ENCODE assay signal across 9 cellular contexts in the genomic region with DNA sequence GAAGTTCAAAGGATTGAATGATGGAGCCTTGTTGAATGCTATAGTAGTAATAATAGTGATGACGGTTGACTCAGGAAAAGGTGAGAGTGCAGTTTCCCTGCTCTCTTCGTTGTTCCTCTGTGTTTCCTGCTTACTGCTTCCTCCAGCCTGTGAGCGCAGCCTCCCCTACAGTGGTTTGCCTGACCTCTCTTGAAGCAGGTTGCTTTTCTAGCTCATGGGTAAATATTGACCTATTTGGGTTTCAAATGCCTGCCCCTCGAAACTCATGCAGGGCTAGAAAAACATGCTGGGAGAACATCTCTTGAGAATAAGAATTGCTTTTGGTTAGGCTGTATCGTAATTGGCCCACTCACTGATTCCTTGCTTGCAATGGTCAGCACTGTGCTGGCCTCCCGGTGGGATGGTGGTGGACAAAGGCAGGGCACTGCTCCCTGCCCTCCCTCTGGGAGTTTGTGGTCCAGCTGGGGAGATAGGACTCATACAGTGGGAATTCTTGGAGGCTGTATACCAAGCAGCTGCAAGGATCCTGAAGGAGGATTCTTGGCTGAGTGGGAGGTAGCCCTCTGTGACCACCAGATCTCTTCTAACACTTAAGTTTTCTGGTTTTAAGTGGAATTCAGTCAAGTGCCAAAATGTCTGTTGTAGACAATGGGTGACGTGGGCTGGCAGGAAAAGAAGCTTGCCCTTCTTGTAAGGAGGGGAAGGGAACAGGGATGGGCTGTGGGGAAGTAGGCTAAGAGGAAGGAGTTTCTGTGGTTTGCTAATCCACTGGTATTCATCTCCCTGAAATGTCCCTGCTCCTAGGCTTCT. TPM values are rescaled to one million over a fixed set of nuclear protein-coding genes. Genes with fewer than 3 reads are reported as not detected.
A peak's percentile ranks its signal among the peaks of the same experiment; 100 is the strongest.
DNase-seq lines count a peak whose midpoint lies in the region; ATAC-seq and TF ChIP-seq lines count a peak whose summit lies in the region.
"Had no signal": no experiment of that assay in that cellular context is flagged by ENCODE, and none has a peak within 500 bp of the region (broad histone marks: within the 10 kb centered on the region; RNA-seq: fewer than 3 reads in every experiment).

No MANE protein-coding gene starts in this region.

- CTCF ChIA-PET in Caco-2 (lab: Charles Lee): interaction anchor here (0.6 to 1.0 kb wide), 2 partner anchors 38 kb away, joined by 3 read pairs; no protein-coding TSS in a partner anchor
- CTCF ChIA-PET in activated CD8-positive, alpha-beta memory T cell treated with anti-CD3 and anti-CD28 coated beads, Interleukin-2, amount 10 ng/mL, durations not matched to agents 7 days and 5 days (lab: Charles Lee): no interaction called here

- BruUV-seq in Caco-2 (replicated peaks; lab: Mats Ljungman, UMichigan): no TSS peak

- peak overlapping the region; percentile 34 for H3K27ac Mint-ChIP-seq in Caco-2 (ENCODE audit: unreplicated experiment)
- no peak overlapping the region for H3K27ac Mint-ChIP-seq in activated CD8-positive, alpha-beta memory T cell treated with anti-CD3 and anti-CD28 coated beads, Interleukin-2, amount 10 ng/mL, durations not matched to agents 7 days and 5 days

- H3K27me3 Mint-ChIP-seq in Caco-2 (ENCODE audit: insufficient read depth, unreplicated experiment): peaks cover 10% of the 10 kb centered on the region
- no peaks in the 10 kb centered on the region for H3K27me3 Mint-ChIP-seq in activated CD8-positive, alpha-beta memory T cell treated with anti-CD3 and anti-CD28 coated beads, Interleukin-2, amount 10 ng/mL, durations not matched to agents 7 days and 5 days

- H3K9me3 ChIP-seq in Caco-2 (no peaks in the 10 kb centered on the region), esophagus squamous epithelium (no peaks in the 10 kb centered on the region), parathyroid adenoma (ENCODE audit: control insufficient read depth, low read length) (no peaks in the 10 kb centered on the region)

- no peak overlapping the region for H3K9ac ChIP-seq in parathyroid adenoma

- peaks cover 13% of the 10 kb centered on the region for H3K36me3 Mint-ChIP-seq in Caco-2 (ENCODE audit: insufficient read depth, unreplicated experiment)
- H3K36me3 Mint-ChIP-seq in activated CD8-positive, alpha-beta memory T cell treated with anti-CD3 and anti-CD28 coated beads, Interleukin-2, amount 10 ng/mL, durations not matched to agents 7 days and 5 days: peaks cover 1% of the 10 kb centered on the region

- H3K4me3 Mint-ChIP-seq in Caco-2 (ENCODE audit: unreplicated experiment): no peak overlapping the region
- H3K4me3 Mint-ChIP-seq in activated CD8-positive, alpha-beta memory T cell treated with anti-CD3 and anti-CD28 coated beads, Interleukin-2, amount 10 ng/mL, durations not matched to agents 7 days and 5 days: no peak overlapping the region

- no peaks in the 10 kb centered on the region for H3K27me3 ChIP-seq in Caco-2 (replicated peaks; ENCODE audit: control insufficient read depth, insufficient read depth, low read length)
- H3K27me3 ChIP-seq in esophagus squamous epithelium: no peaks in the 10 kb centered on the region
- no peaks in the 10 kb centered on the region for H3K27me3 ChIP-seq in parathyroid adenoma (ENCODE audit: control insufficient read depth, insufficient read depth, low read length)

- no peaks in the 10 kb centered on the region for H3K9me3 Mint-ChIP-seq in Caco-2 (ENCODE audit: unreplicated experiment)
- H3K9me3 Mint-ChIP-seq in activated CD8-positive, alpha-beta memory T cell treated with anti-CD3 and anti-CD28 coated beads, Interleukin-2, amount 10 ng/mL, durations not matched to agents 7 days and 5 days (ENCODE audit: low read depth): no peaks in the 10 kb centered on the region

- H2AFZ ChIP-seq in parathyroid adenoma: no peak overlapping the region

- H3K4me1 Mint-ChIP-seq in Caco-2 (ENCODE audit: low read depth, unreplicated experiment): peaks cover 52% of the 10 kb centered on the region
- peaks cover 40% of the 10 kb centered on the region for H3K4me1 Mint-ChIP-seq in activated CD8-positive, alpha-beta memory T cell treated with anti-CD3 and anti-CD28 coated beads, Interleukin-2, amount 10 ng/mL, durations not matched to agents 7 days and 5 days

- ATAC-seq in activated CD8-positive, alpha-beta memory T cell treated with anti-CD3 and anti-CD28 coated beads, Interleukin-2, amount 10 ng/mL, durations not matched to agents 7 days and 5 days: no peak
- ATAC-seq: Panc1 had no signal

- H3K36me3 ChIP-seq in Caco-2 (ENCODE audit: control insufficient read depth, insufficient read depth, low read length) (no peaks in the 10 kb centered on the region), esophagus squamous epithelium (no peaks in the 10 kb centered on the region), parathyroid adenoma (ENCODE audit: control insufficient read depth, insufficient read depth, low read length) (no peaks in the 10 kb centered on the region)

- intact Hi-C loops in Caco-2 (cut with micrococcal nuclease; ENCODE audit: unreplicated experiment): no loop called here
- intact Hi-C loops in esophagus squamous epithelium (cut with DNase I): no loop called here

- no peak for DNase-seq in Caco-2
- DNase-seq in NCI-H69 (lab: John Stamatoyannopoulos, UW): peak; percentile 28
- no peak for DNase-seq in esophagus squamous epithelium (lab: John Stamatoyannopoulos, UW)
- DNase-seq in NCI-H1930 (lab: John Stamatoyannopoulos, UW): no peak
- no peak for DNase-seq in stimulated activated naive CD4-positive, alpha-beta T cell treated with Interleukin-2 at 50 U/mL for 16 hours (lab: John Stamatoyannopoulos, UW)
- DNase-seq in foreskin melanocyte: no peak
- no peak for DNase-seq in activated CD8-positive, alpha-beta memory T cell treated with anti-CD3 and anti-CD28 coated beads, Interleukin-2, amount 10 ng/mL, durations not matched to agents 7 days and 5 days

- peak overlapping the region; percentile 73 to 96 (median 88) for H3K27ac ChIP-seq in esophagus squamous epithelium
- peak overlapping the region; percentile 79 for H3K27ac ChIP-seq in parathyroid adenoma

- peak in 1 of 4 donors; percentile 3 for TF ChIP-seq POLR2A in esophagus squamous epithelium (IDR thresholded peaks at IDR 0.05)

- peaks cover 32% of the 10 kb centered on the region for H3K79me2 ChIP-seq in parathyroid adenoma

- POLR2A ChIA-PET in Caco-2 (lab: Charles Lee): interaction anchor here (0.8 to 1.4 kb wide), 3 partner anchors 15 to 38 kb away, joined by 3 read pairs; partner anchors contain the start of gene C2orf68

- WGBS in esophagus squamous epithelium, 2 donors: 38 to 52% methylated on average over 6 to 7 of the region's 7 CpGs

- H3K4me1 ChIP-seq in Caco-2 (peaks cover 30% of the 10 kb centered on the region), esophagus squamous epithelium (peaks cover 36 to 92% (median 67%) of the 10 kb centered on the region in 3 donors), parathyroid adenoma (peaks cover 10% of the 10 kb centered on the region)

- H3K4me3 ChIP-seq in Caco-2 (ENCODE audit: low read depth, low read length) (no peak overlapping the region), esophagus squamous epithelium (peak overlapping the region in 1 of 4 donors; percentile 7), parathyroid adenoma (ENCODE audit: low read depth, low read length) (no peak overlapping the region)

- no peak overlapping the region for H3K4me2 ChIP-seq in parathyroid adenoma (ENCODE audit: low read length)

- TF ChIP-seq CTCF in Caco-2 (IDR thresholded peaks at IDR 0.05; ENCODE audit: insufficient read depth in 1 of 2, low read depth in 1 of 2, low read length in 1 of 2, severe bottlenecking in 1 of 2, unreplicated experiment in 1 of 2): no peak
- TF ChIP-seq CTCF in esophagus squamous epithelium (IDR thresholded peaks at IDR 0.05): no peak
- no peak for TF ChIP-seq CTCF in parathyroid adenoma (IDR thresholded peaks at IDR 0.05)

RNA-seq across cellular contexts. Expression of gene RNF181, which starts 5.4 kb away (rescaled TPM):
- total RNA-seq in Caco-2 (2022): 113 and 123 TPM in 2 replicates
- total RNA-seq in esophagus squamous epithelium: 100 to 1,000 TPM in 3 of 4 donors, 10 to 100 TPM in 1; 88.3 to 128 (median 115) TPM
- total RNA-seq in activated CD8-positive, alpha-beta memory T cell treated with anti-CD3 and anti-CD28 coated beads, Interleukin-2, amount 10 ng/mL, durations not matched to agents 7 days and 5 days: 100 to 1,000 TPM; 100 to 110 TPM

RNA-seq across cellular contexts. Expression of gene VAMP5, which starts 6.0 kb away (rescaled TPM):
- 11.0 and 15.1 TPM in 2 replicates for total RNA-seq in Caco-2 (2022)
- 10 to 100 TPM in 3 of 4 donors, 1 to 10 TPM in 1; 6.1 to 45.6 (median 17.0) TPM for total RNA-seq in esophagus squamous epithelium
- total RNA-seq in activated CD8-positive, alpha-beta memory T cell treated with anti-CD3 and anti-CD28 coated beads, Interleukin-2, amount 10 ng/mL, durations not matched to agents 7 days and 5 days: 10 to 100 TPM; 84.4 to 88.4 TPM

RNA-seq across cellular contexts. Expression of gene TMEM150A, which starts 12.3 kb away (rescaled TPM):
- total RNA-seq in Caco-2 (2022) (24.0 and 25.3 TPM in 2 replicates), esophagus squamous epithelium (10 to 100 TPM in 1 of 4 donors, 1 to 10 TPM in 3; 6.3 to 15.8 (median 7.4) TPM)
- 1 to 10 TPM in 1 of 2 experiments, under 1 TPM in 1; 0.91 to 1.7 TPM for total RNA-seq in activated CD8-positive, alpha-beta memory T cell treated with anti-CD3 and anti-CD28 coated beads, Interleukin-2, amount 10 ng/mL, durations not matched to agents 7 days and 5 days

RNA-seq across cellular contexts. Expression of gene VAMP8, which starts 12.8 kb away (rescaled TPM):
- 82.9 and 85.5 TPM in 2 replicates for total RNA-seq in Caco-2 (2022)
- 100 to 1,000 TPM in 1 of 4 donors, 10 to 100 TPM in 3; 78.8 to 144 (median 93.8) TPM for total RNA-seq in esophagus squamous epithelium
- 100 to 1,000 TPM in 1 of 2 experiments, 10 to 100 TPM in 1; 99.6 to 124 TPM for total RNA-seq in activated CD8-positive, alpha-beta memory T cell treated with anti-CD3 and anti-CD28 coated beads, Interleukin-2, amount 10 ng/mL, durations not matched to agents 7 days and 5 days

RNA-seq across cellular contexts. Expression of gene C2orf68, which starts 21.7 kb away (rescaled TPM):
- total RNA-seq in Caco-2 (2022) (49.0 and 54.5 TPM in 2 replicates), esophagus squamous epithelium (10 to 100 TPM in 3 of 4 donors, 1 to 10 TPM in 1; 9.4 to 17.1 (median 14.7) TPM)
- total RNA-seq in activated CD8-positive, alpha-beta memory T cell treated with anti-CD3 and anti-CD28 coated beads, Interleukin-2, amount 10 ng/mL, durations not matched to agents 7 days and 5 days: 10 to 100 TPM; 47.3 to 47.9 TPM
